ENCODE assay signal across 8 cellular contexts in genomic region chr1:210726621-210727020, GRCh38.
A peak's percentile ranks its signal among the peaks of the same experiment; 100 is the strongest.
DNase-seq lines count a peak whose midpoint lies in the region; ATAC-seq and TF ChIP-seq lines count a peak whose summit lies in the region.
"Had no signal": no experiment of that assay in that cellular context is flagged by ENCODE, and none has a peak within 500 bp of the region (broad histone marks: within the 10 kb centered on the region; RNA-seq: fewer than 3 reads in every experiment).

No MANE protein-coding gene starts in this region.

- no peak overlapping the region for H3K4me3 Mint-ChIP-seq in central memory CD8-positive, alpha-beta T cell

- ATAC-seq in HG02885 (IDR thresholded peaks at IDR 0.05; ENCODE audit: poor library complexity, unreplicated experiment) (peak; percentile 55), HG03039 (IDR thresholded peaks at IDR 0.05; ENCODE audit: unreplicated experiment) (no peak), GM21786 (IDR thresholded peaks at IDR 0.05; ENCODE audit: unreplicated experiment) (no peak)
- peak; percentile 24 for ATAC-seq in central memory CD8-positive, alpha-beta T cell (replicated peaks; ENCODE audit: extremely low read depth, poor library complexity, severe bottlenecking)

- H3K9me3 Mint-ChIP-seq in central memory CD8-positive, alpha-beta T cell, result no peaks in the 10 kb centered on the region

- H3K4me1 Mint-ChIP-seq in central memory CD8-positive, alpha-beta T cell, result no peaks in the 10 kb centered on the region

- DNase-seq in central memory CD8-positive, alpha-beta T cell (ENCODE audit: low spot score in 2 of 2), result no peak
- peak; percentile 6 for DNase-seq in stimulated activated CD4-positive, alpha-beta T cell treated with anti-CD3 and anti-CD28 coated beads, Interleukin-1b, Interleukin-23, amount 100 ng/mL, for 48 hours
- DNase-seq in NCI-H345 treated with DMSO at 0.1 percent for 48 hours (lab: John Stamatoyannopoulos, UW; ENCODE audit: unreplicated experiment), result no peak
- DNase-seq: SHP77 had no signal

- H3K27ac Mint-ChIP-seq in central memory CD8-positive, alpha-beta T cell (ENCODE audit: low read depth), result no peak overlapping the region

- peaks cover 29% of the 10 kb centered on the region for H3K27me3 Mint-ChIP-seq in central memory CD8-positive, alpha-beta T cell

- H3K36me3 Mint-ChIP-seq in central memory CD8-positive, alpha-beta T cell (ENCODE audit: insufficient read depth), result peaks cover 3% of the 10 kb centered on the region

TF ChIP-seq in PFSK-1, 5 proteins besides CTCF, POLR2A, EP300 and RAD21:
- TF ChIP-seq SIN3A (IDR thresholded peaks at IDR 0.05; ENCODE audit: borderline replicate concordance, insufficient read depth, low read length) (no peak), REST (IDR thresholded peaks at IDR 0.05; ENCODE audit: insufficient read depth in 1 of 2, low read depth in 2 of 2, low read length in 2 of 2) (peak; percentile 85 to 98)

Comparison
In these comparisons a context has a peak if more than half of its experiments do, and no peak if none do; other contexts are left out.
1. ATAC-seq: peak in HG02885 (single experiment) and central memory CD8-positive, alpha-beta T cell (single experiment); none in HG03039 (single experiment) and GM21786 (single experiment).